In the genomic region with DNA sequence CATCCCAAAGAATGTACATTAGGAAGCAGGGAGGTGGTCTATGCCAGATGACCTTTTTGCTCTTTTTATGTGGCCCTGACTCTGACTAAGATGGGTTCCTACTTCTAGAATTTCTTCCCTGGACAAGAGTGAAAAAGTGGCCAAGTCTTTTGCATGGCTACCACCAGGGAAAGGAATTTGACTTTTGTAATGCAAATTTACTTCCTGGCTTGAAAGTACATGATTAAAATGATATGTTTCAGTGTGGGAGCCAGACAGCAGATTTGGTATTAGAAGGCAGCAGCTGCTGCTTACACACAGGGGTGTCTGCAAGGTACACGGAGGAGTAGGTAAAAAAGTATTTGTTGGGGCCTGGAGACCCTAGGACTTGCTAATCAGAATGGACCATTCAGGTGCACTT, we compare ENCODE assay signal across 17 cellular contexts.
A peak's percentile ranks its signal among the peaks of the same experiment; 100 is the strongest.
DNase-seq lines count a peak whose midpoint lies in the region; ATAC-seq and TF ChIP-seq lines count a peak whose summit lies in the region.
"Had no signal": no experiment of that assay in that cellular context is flagged by ENCODE, and none has a peak within 500 bp of the region (broad histone marks: within the 10 kb centered on the region; RNA-seq: fewer than 3 reads in every experiment).

No MANE protein-coding gene starts in this region.

- peaks cover 8% of the 10 kb centered on the region for H3K27me3 Mint-ChIP-seq in endodermal cell (ENCODE audit: insufficient read depth)

- H3K4me1 Mint-ChIP-seq in endodermal cell, result no peaks in the 10 kb centered on the region
- H3K4me1 Mint-ChIP-seq: CD4-positive, alpha-beta memory T cell had no signal

- H3K36me3 ChIP-seq in HAP-1 (replicated peaks) (no peaks in the 10 kb centered on the region), endodermal cell (ENCODE audit: control insufficient read depth, insufficient read depth, low read length) (no peaks in the 10 kb centered on the region), heart right ventricle (no peaks in the 10 kb centered on the region)

- intact Hi-C loops in heart right ventricle (cut with DNase I), result no loop called here
- intact Hi-C loops in dorsolateral prefrontal cortex (cut with DNase I), result no loop called here

- H3K4me1 ChIP-seq in HAP-1, result peaks cover 3% of the 10 kb centered on the region; the same call in 1 of the 2 replicates
- no peaks in the 10 kb centered on the region for H3K4me1 ChIP-seq in endodermal cell (ENCODE audit: control insufficient read depth, insufficient read depth, low read length)
- peaks cover 0 to 21% (median 6%) of the 10 kb centered on the region in 9 donors for H3K4me1 ChIP-seq in heart right ventricle
- H3K4me1 ChIP-seq: A549, Caco-2 had no signal

- no peak overlapping the region for H3K9ac ChIP-seq in endodermal cell (ENCODE audit: extremely low read depth, low read length, poor library complexity, severe bottlenecking)

- no peak for ATAC-seq in heart right ventricle
- no peak for ATAC-seq in HG03439 (IDR thresholded peaks at IDR 0.05; ENCODE audit: unreplicated experiment)
- ATAC-seq: A549, HCT116 had no signal

- TF ChIP-seq CTCF in endodermal cell (conservative IDR thresholded peaks at IDR 0.05) (no peak), heart right ventricle (IDR thresholded peaks at IDR 0.05) (no peak), dorsolateral prefrontal cortex (IDR thresholded peaks at IDR 0.05 in 54 of 56, conservative IDR thresholded peaks at IDR 0.05 in 2 of 56; ENCODE audit: low read depth in 1 of 56, partially characterized antibody in 56 of 56) (no peak)

- peak; percentile 23 to 56 for DNase-seq in NCI-H526 (lab: John Stamatoyannopoulos, UW)
- no peak for DNase-seq in NCI-H526 treated with DMSO at 0.1 percent for 48 hours (lab: John Stamatoyannopoulos, UW)
- DNase-seq in DMS 273 (lab: John Stamatoyannopoulos, UW; ENCODE audit: unreplicated experiment), result peak; percentile 28
- peak; percentile 16 to 51 for DNase-seq in HAP-1 (ENCODE audit: low spot score in 2 of 2)
- no peak for DNase-seq in endodermal cell
- DNase-seq in heart right ventricle, result no peak
- DNase-seq in dorsolateral prefrontal cortex, result no peak
- DNase-seq: 8988T; C1 segment of cervical spinal cord; Caco-2; CD4-positive, alpha-beta memory T cell; DMS53; GF-D8; H7 had no signal

- no peak overlapping the region for H3K4me3 ChIP-seq in HAP-1
- H3K4me3 ChIP-seq in endodermal cell (ENCODE audit: low read length), result no peak overlapping the region
- no peak overlapping the region for H3K4me3 ChIP-seq in heart right ventricle
- H3K4me3 ChIP-seq in dorsolateral prefrontal cortex, result no peak overlapping the region
- H3K4me3 ChIP-seq: A549 had no signal

- in situ Hi-C loops in HAP-1 (cut with MboI; ENCODE audit: low sequenced_read_pairs), result no loop called here

- no peaks in the 10 kb centered on the region for H3K36me3 Mint-ChIP-seq in endodermal cell (ENCODE audit: low read depth)
- H3K36me3 Mint-ChIP-seq: CD4-positive, alpha-beta memory T cell had no signal

- peaks cover 11% of the 10 kb centered on the region for H3K9me3 Mint-ChIP-seq in endodermal cell

- no peak overlapping the region for H3K27ac Mint-ChIP-seq in endodermal cell
- H3K27ac Mint-ChIP-seq: CD4-positive, alpha-beta memory T cell had no signal

- WGBS in endodermal cell (ENCODE audit: insufficient coverage in 1 of 2, insufficient read length in 1 of 2), 2 experiments, result 62% methylated on average over 1 of the region's 1 CpG; no CpG with 5 or more reads in 1 of the 2 experiments
- WGBS in heart right ventricle, 2 donors, result 76 to 88% methylated on average over 1 of the region's 1 CpG

- H3K27me3 ChIP-seq in HAP-1 (ENCODE audit: low read depth) (no peaks in the 10 kb centered on the region), endodermal cell (ENCODE audit: control insufficient read depth, insufficient read depth, low read length, poor library complexity, severe bottlenecking) (peaks cover 13% of the 10 kb centered on the region), heart right ventricle (peaks cover 0 to 5% (median 0%) of the 10 kb centered on the region in 7 donors), dorsolateral prefrontal cortex (no peaks in the 10 kb centered on the region)

- H3K27ac ChIP-seq in endodermal cell (ENCODE audit: low read depth, low read length) (peak overlapping the region; percentile 63), heart right ventricle (no peak overlapping the region), dorsolateral prefrontal cortex (no peak overlapping the region)
- H3K27ac ChIP-seq: A549 had no signal

- no peak overlapping the region for H3K4me3 Mint-ChIP-seq in endodermal cell
- H3K4me3 Mint-ChIP-seq: CD4-positive, alpha-beta memory T cell had no signal

- H3K9me3 ChIP-seq in HAP-1 (no peaks in the 10 kb centered on the region), endodermal cell (ENCODE audit: control insufficient read depth, low read length) (no peaks in the 10 kb centered on the region), heart right ventricle (peaks cover 0 to 10% (median 0%) of the 10 kb centered on the region in 11 donors)
- H3K9me3 ChIP-seq: A549, Caco-2 had no signal

Comparison
In these comparisons a context has a peak if more than half of its experiments do, and no peak if none do; other contexts are left out.
1. DNase-seq: peak in NCI-H526 (2 of 2), DMS 273 (single experiment) and HAP-1 (2 of 2); none in NCI-H526 treated with DMSO at 0.1 percent for 48 hours (single experiment), endodermal cell (single experiment), heart right ventricle (0 of 2) and dorsolateral prefrontal cortex (0 of 10).